ENCODE assay signal across 32 cellular contexts in genomic region chr2:50591021-50591420, GRCh38.
"Had no signal": no experiment of that assay in that cellular context is flagged by ENCODE, and none has a peak within 500 bp of the region (broad histone marks: within the 10 kb centered on the region; RNA-seq: fewer than 3 reads in every experiment).

No MANE protein-coding gene starts in this region.

- H3K27ac ChIP-seq: KMS-11 had no signal

- H3K9ac ChIP-seq: KMS-11 had no signal

- DNase-seq: Karpas-422, Kasumi-1, KG1, MM.1S, MV-4-11, NCI-H1048, NCI-H1092, NCI-H1092 treated with DMSO at 0.1 percent for 48 hours, NCI-H1105, NCI-H1105 treated with DMSO at 0.1 percent for 48 hours, NCI-H1417, NCI-H1417 treated with DMSO at 0.1 percent for 48 hours, NCI-H1436, NCI-H1436 treated with DMSO at 0.1 percent for 48 hours, NCI-H146, NCI-H1694, NCI-H1694 treated with DMSO at 0.1 percent for 48 hours, NCI-H187, NCI-H187 treated with DMSO at 0.1 percent for 48 hours, NCI-H1930, NCI-H2029, NCI-H2029 treated with DMSO at 0.1 percent for 48 hours, NCI-H2081, NCI-H2081 treated with DMSO at 0.1 percent for 48 hours, NCI-H2107, NCI-H2171, NCI-H2171 treated with DMSO at 0.1 percent for 48 hours, NCI-H2227 treated with DMSO at 0.1 percent for 48 hours, NCI-H226, NCI-H510A had no signal

- H3K27me3 ChIP-seq: MG63 had no signal

- H3K9me3 ChIP-seq: MG63 had no signal

- H3K36me3 ChIP-seq: MG63 had no signal

- H3K4me3 ChIP-seq: MG63 had no signal

- H3K4me2 ChIP-seq: KMS-11 had no signal
